ENCODE assay signal across 14 cellular contexts in genomic region chr18:74950479-74950878, GRCh38.
DNase-seq lines count a peak whose midpoint lies in the region; ATAC-seq and TF ChIP-seq lines count a peak whose summit lies in the region.
"Had no signal": no experiment of that assay in that cellular context is flagged by ENCODE, and none has a peak within 500 bp of the region (broad histone marks: within the 10 kb centered on the region; RNA-seq: fewer than 3 reads in every experiment).

No MANE protein-coding gene starts in this region.

- DNase-seq in activated CD4-positive, alpha-beta T cell treated with anti-CD3 and anti-CD28 coated beads, Interleukin-2, amount 10 ng/mL, durations not matched to agents 24 days and 14 days, result no peak
- no peak for DNase-seq in activated CD4-positive, alpha-beta T cell treated with anti-CD3 and anti-CD28 coated beads for 4 hours
- DNase-seq in NCI-H69 (lab: John Stamatoyannopoulos, UW), result peak; percentile 43
- no peak for DNase-seq in endodermal cell
- DNase-seq in posterior cingulate gyrus, result no peak
- DNase-seq: glutamatergic neuron, NCI-H1694 treated with DMSO at 0.1 percent for 48 hours had no signal

- H3K36me3 ChIP-seq in endodermal cell (ENCODE audit: control insufficient read depth, insufficient read depth, low read length) (no peaks in the 10 kb centered on the region), skeletal muscle tissue (ENCODE audit: control insufficient read depth in 3 of 3, insufficient read depth in 3 of 3, low read length in 3 of 3) (no peaks in the 10 kb centered on the region)
- H3K36me3 ChIP-seq: upper lobe of left lung had no signal

- peak overlapping the region; percentile 76 for H3K27ac Mint-ChIP-seq in activated CD4-positive, alpha-beta T cell treated with anti-CD3 and anti-CD28 coated beads, Interleukin-2, amount 10 ng/mL, durations not matched to agents 24 days and 14 days
- peak overlapping the region; percentile 4 for H3K27ac Mint-ChIP-seq in endodermal cell
- H3K27ac Mint-ChIP-seq: brain had no signal

- ATAC-seq in GM21526 (IDR thresholded peaks at IDR 0.05; ENCODE audit: low FRiP score, unreplicated experiment), result no peak
- ATAC-seq in GM18867 (IDR thresholded peaks at IDR 0.05; ENCODE audit: unreplicated experiment), result no peak
- ATAC-seq: left lobe of liver had no signal

- intact Hi-C loops in activated CD4-positive, alpha-beta T cell treated with anti-CD3 and anti-CD28 coated beads, Interleukin-2, amount 10 ng/mL, durations not matched to agents 24 days and 14 days (cut with micrococcal nuclease), result loop anchor here (5.0 kb wide), 1 partner anchor 37 kb away; no protein-coding TSS in a partner anchor
- intact Hi-C loops in posterior cingulate gyrus (cut with DNase I), result no loop called here

- H3K4me1 ChIP-seq in endodermal cell (ENCODE audit: control insufficient read depth, insufficient read depth, low read length) (no peaks in the 10 kb centered on the region), skeletal muscle tissue (ENCODE audit: control insufficient read depth in 3 of 3, insufficient read depth in 3 of 3, low read length in 3 of 3) (peaks cover 0 to 4% (median 0%) of the 10 kb centered on the region in 3 donors)

- H3K36me3 Mint-ChIP-seq in activated CD4-positive, alpha-beta T cell treated with anti-CD3 and anti-CD28 coated beads, Interleukin-2, amount 10 ng/mL, durations not matched to agents 24 days and 14 days (ENCODE audit: low read depth), result no peaks in the 10 kb centered on the region
- H3K36me3 Mint-ChIP-seq in endodermal cell (ENCODE audit: low read depth), result no peaks in the 10 kb centered on the region
- H3K36me3 Mint-ChIP-seq: brain had no signal

- H3K27me3 Mint-ChIP-seq in activated CD4-positive, alpha-beta T cell treated with anti-CD3 and anti-CD28 coated beads, Interleukin-2, amount 10 ng/mL, durations not matched to agents 24 days and 14 days, result peaks cover 3% of the 10 kb centered on the region
- no peaks in the 10 kb centered on the region for H3K27me3 Mint-ChIP-seq in endodermal cell (ENCODE audit: insufficient read depth)

- H3K27me3 ChIP-seq in endodermal cell (ENCODE audit: control insufficient read depth, insufficient read depth, low read length, poor library complexity, severe bottlenecking) (peaks cover 5% of the 10 kb centered on the region), skeletal muscle tissue (ENCODE audit: control insufficient read depth in 3 of 3, insufficient read depth in 3 of 3, low read length in 3 of 3) (no peaks in the 10 kb centered on the region)
- H3K27me3 ChIP-seq: upper lobe of left lung had no signal

- H3K27ac ChIP-seq in endodermal cell (ENCODE audit: low read depth, low read length), result no peak overlapping the region
- H3K27ac ChIP-seq in skeletal muscle tissue (ENCODE audit: low read depth, low read length), result peak overlapping the region; percentile 4
- H3K27ac ChIP-seq: epithelial cell of prostate had no signal

- H3K9ac ChIP-seq in endodermal cell (ENCODE audit: extremely low read depth, low read length, poor library complexity, severe bottlenecking) (no peak overlapping the region), skeletal muscle tissue (ENCODE audit: low read depth in 1 of 3, low read length in 3 of 3) (no peak overlapping the region)

- no peak for TF ChIP-seq CTCF in endodermal cell (conservative IDR thresholded peaks at IDR 0.05)

- no peaks in the 10 kb centered on the region for H3K9me3 Mint-ChIP-seq in activated CD4-positive, alpha-beta T cell treated with anti-CD3 and anti-CD28 coated beads, Interleukin-2, amount 10 ng/mL, durations not matched to agents 24 days and 14 days
- H3K9me3 Mint-ChIP-seq in endodermal cell, result no peaks in the 10 kb centered on the region
- H3K9me3 Mint-ChIP-seq: brain had no signal

- WGBS in endodermal cell (ENCODE audit: insufficient coverage in 1 of 2, insufficient read length in 1 of 2), 2 experiments, result 46 to 54% methylated on average over 2 to 4 of the region's 4 CpGs

- no peaks in the 10 kb centered on the region for H3K9me3 ChIP-seq in endodermal cell (ENCODE audit: control insufficient read depth, low read length)
- no peaks in the 10 kb centered on the region for H3K9me3 ChIP-seq in skeletal muscle tissue (ENCODE audit: control insufficient read depth in 3 of 3, low read length in 3 of 3)
- H3K9me3 ChIP-seq: upper lobe of left lung had no signal

- H3K4me1 Mint-ChIP-seq in activated CD4-positive, alpha-beta T cell treated with anti-CD3 and anti-CD28 coated beads, Interleukin-2, amount 10 ng/mL, durations not matched to agents 24 days and 14 days, result peaks cover 21% of the 10 kb centered on the region
- H3K4me1 Mint-ChIP-seq in endodermal cell, result peaks cover 24% of the 10 kb centered on the region

- peak overlapping the region; percentile 54 for H3K4me3 Mint-ChIP-seq in activated CD4-positive, alpha-beta T cell treated with anti-CD3 and anti-CD28 coated beads, Interleukin-2, amount 10 ng/mL, durations not matched to agents 24 days and 14 days
- H3K4me3 Mint-ChIP-seq in endodermal cell, result no peak overlapping the region

- H3K4me3 ChIP-seq in endodermal cell (ENCODE audit: low read length) (no peak overlapping the region), skeletal muscle tissue (ENCODE audit: low read length in 3 of 3) (no peak overlapping the region)
- H3K4me3 ChIP-seq: upper lobe of left lung had no signal
